8 cellular contexts compared by ENCODE assay signal in the genomic region with DNA sequence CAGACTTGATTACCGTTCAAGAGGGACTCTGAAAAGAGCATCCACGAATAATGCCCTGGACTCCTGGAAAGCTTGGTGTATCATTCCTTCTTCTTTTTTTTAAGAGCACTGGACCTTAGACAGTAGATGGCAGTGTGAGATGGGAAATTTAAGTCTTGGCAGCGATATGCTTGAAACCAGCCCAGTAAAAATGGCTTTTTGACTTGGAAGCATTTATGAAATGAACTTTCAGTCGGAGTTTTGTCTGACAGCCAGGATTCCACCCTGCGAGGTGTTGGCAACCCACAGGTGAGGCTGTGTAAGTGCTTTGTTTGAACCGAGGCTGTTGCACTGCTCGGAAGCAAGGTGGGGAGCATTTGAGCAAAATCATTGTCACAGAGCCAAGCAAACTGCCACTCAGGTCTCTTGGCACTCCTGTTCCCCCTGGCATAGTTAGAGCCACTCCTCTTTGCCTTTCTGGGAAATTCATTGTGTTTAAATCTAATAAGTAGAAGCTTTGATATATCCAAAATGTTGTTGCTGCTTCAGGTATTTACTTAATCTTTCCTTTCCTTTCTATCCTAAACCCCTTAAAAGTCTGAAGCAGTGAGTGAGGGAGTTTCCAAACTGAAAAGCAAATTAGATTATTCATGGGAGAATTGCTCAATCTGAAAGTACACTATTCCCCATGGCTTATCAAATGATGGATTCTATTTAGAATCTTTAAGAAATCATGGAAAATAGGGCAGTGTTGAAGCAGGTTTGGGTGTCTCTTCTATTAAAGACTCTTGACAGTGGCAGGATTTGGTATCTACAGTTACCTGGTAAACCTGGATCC.
DNase-seq lines count a peak whose midpoint lies in the region; ATAC-seq, FAIRE-seq and TF ChIP-seq lines count a peak whose summit lies in the region.

No MANE protein-coding gene starts in this region.

- H3K27ac ChIP-seq in H9 (ENCODE audit: insufficient read length, low read depth, low read length) (no peak overlapping the region), parathyroid adenoma (no peak overlapping the region)

- no peaks in the 10 kb centered on the region for H3K27me3 ChIP-seq in H9 (ENCODE audit: insufficient read depth, low read length)
- H3K27me3 ChIP-seq in parathyroid adenoma (ENCODE audit: control insufficient read depth, insufficient read depth, low read length), result no peaks in the 10 kb centered on the region

- H3K4ac ChIP-seq in H9 (ENCODE audit: low read depth, low read length), result no peak overlapping the region

- no peaks in the 10 kb centered on the region for H3K27me3 Mint-ChIP-seq in H9 (ENCODE audit: low read depth)

- H3K4me3 Mint-ChIP-seq in H9, result no peak overlapping the region

- TF ChIP-seq CTCF in H9 (conservative IDR thresholded peaks at IDR 0.05) (peak; percentile 59), parathyroid adenoma (IDR thresholded peaks at IDR 0.05) (peak; percentile 25)

- H3K4me2 ChIP-seq in H9 (ENCODE audit: insufficient read depth, insufficient read length, low read length), result no peak overlapping the region
- peak overlapping the region; percentile 32 for H3K4me2 ChIP-seq in parathyroid adenoma (ENCODE audit: low read length)

- H3K9me3 Mint-ChIP-seq in H9, result no peaks in the 10 kb centered on the region

- H3T11ph ChIP-seq in H9 (ENCODE audit: low read length), result no peak overlapping the region

- no peak overlapping the region for H3K56ac ChIP-seq in H9 (ENCODE audit: insufficient read length, low read depth, low read length)

- H3K23me2 ChIP-seq in H9 (ENCODE audit: insufficient read length, low read depth, low read length, poor library complexity, severe bottlenecking), result no peaks in the 10 kb centered on the region

- H3K36me3 Mint-ChIP-seq in H9 (ENCODE audit: insufficient read depth in 1 of 3, low read depth in 3 of 3), result no peaks in the 10 kb centered on the region

- no peak overlapping the region for H2BK20ac ChIP-seq in H9 (ENCODE audit: low read depth, low read length, poor library complexity, severe bottlenecking)

- WGBS in H9 (ENCODE audit: extremely low coverage, insufficient read length, low lambda C conversion rate), result no CpG with 5 or more reads among the region's 7 CpGs

- H3K18ac ChIP-seq in H9 (ENCODE audit: insufficient read length, low read depth, low read length), result no peak overlapping the region

- no peak overlapping the region for H4K91ac ChIP-seq in H9 (ENCODE audit: insufficient read length, low read depth, low read length)

- H4K8ac ChIP-seq in H9 (replicated peaks; ENCODE audit: insufficient read length, low read depth, low read length), result no peak overlapping the region

- no peak overlapping the region for H2AFZ ChIP-seq in H9 (ENCODE audit: low read length)
- no peak overlapping the region for H2AFZ ChIP-seq in parathyroid adenoma

- ATAC-seq in esophagus mucosa (peak; percentile 96), HG03571 (IDR thresholded peaks at IDR 0.05; ENCODE audit: unreplicated experiment) (no peak), GM21825 (IDR thresholded peaks at IDR 0.05; ENCODE audit: unreplicated experiment) (no peak)

- H3K23ac ChIP-seq in H9 (ENCODE audit: insufficient read length, low read depth, low read length), result no peak overlapping the region

- no peaks in the 10 kb centered on the region for H3K79me2 ChIP-seq in H9 (ENCODE audit: insufficient read depth, low read length)
- no peaks in the 10 kb centered on the region for H3K79me2 ChIP-seq in parathyroid adenoma

- H3K4me1 ChIP-seq in H9 (ENCODE audit: insufficient read depth, low read length), result no peaks in the 10 kb centered on the region
- no peaks in the 10 kb centered on the region for H3K4me1 ChIP-seq in parathyroid adenoma

- H3K14ac ChIP-seq in H9 (ENCODE audit: insufficient read depth, low read length), result no peak overlapping the region

- no peak overlapping the region for H2BK15ac ChIP-seq in H9 (ENCODE audit: low read depth, low read length)

- H3K79me1 ChIP-seq in H9 (ENCODE audit: insufficient read depth, low read depth, low read length, poor library complexity, severe bottlenecking), result no peaks in the 10 kb centered on the region

- H3K9ac ChIP-seq in H9 (ENCODE audit: extremely low read depth, insufficient read length, low read length), result no peak overlapping the region
- H3K9ac ChIP-seq in parathyroid adenoma, result no peak overlapping the region

- no peaks in the 10 kb centered on the region for H3K36me3 ChIP-seq in parathyroid adenoma (ENCODE audit: control insufficient read depth, insufficient read depth, low read length)

- H3K4me3 ChIP-seq in parathyroid adenoma (ENCODE audit: low read depth, low read length), result no peak overlapping the region

- H3K27ac Mint-ChIP-seq in H9, result no peak overlapping the region

- H3K9me3 ChIP-seq in H9 (ENCODE audit: control insufficient read depth, low read depth, low read length) (no peaks in the 10 kb centered on the region), parathyroid adenoma (ENCODE audit: control insufficient read depth, low read length) (no peaks in the 10 kb centered on the region)

- no peak overlapping the region for H2BK12ac ChIP-seq in H9 (ENCODE audit: insufficient read length, low read depth, low read length)

- H4K20me1 ChIP-seq in H9 (ENCODE audit: control insufficient read depth, insufficient read depth, insufficient read length), result no peaks in the 10 kb centered on the region

- no peak for DNase-seq in H9
- DNase-seq in NOMO-1 (lab: John Stamatoyannopoulos, UW; ENCODE audit: unreplicated experiment in 2 of 2), result peak; percentile 47 to 66
- no peak for DNase-seq in GM19240 (ENCODE audit: insufficient read length, low spot score)

- peaks cover 13 to 14% of the 10 kb centered on the region in 2 experiments for H3K4me1 Mint-ChIP-seq in H9

- no peak overlapping the region for H4K5ac ChIP-seq in H9 (ENCODE audit: insufficient read length, low read depth, low read length)

- H2BK120ac ChIP-seq in H9 (ENCODE audit: low read depth, low read length, poor library complexity, severe bottlenecking), result no peak overlapping the region

- peak; percentile 84 for FAIRE-seq in A204.1 (lab: Jason Lieb, UNC)

- H2BK5ac ChIP-seq in H9 (ENCODE audit: insufficient read length, low read length), result no peak overlapping the region

- no peak overlapping the region for H2AK5ac ChIP-seq in H9 (ENCODE audit: insufficient read length, low read length)

Comparison
In these comparisons a context has a peak if more than half of its experiments do, and no peak if none do; other contexts are left out.
1. DNase-seq: peak in NOMO-1 (2 of 2); none in H9 (single experiment) and GM19240 (single experiment).